In genomic region chr2:58871469-58872142, GRCh38 we compare ENCODE assay signal across 13 cellular contexts.
DNase-seq lines count a peak whose midpoint lies in the region; ATAC-seq and TF ChIP-seq lines count a peak whose summit lies in the region.
"Had no signal": no experiment of that assay in that cellular context is flagged by ENCODE, and none has a peak within 500 bp of the region (broad histone marks: within the 10 kb centered on the region; RNA-seq: fewer than 3 reads in every experiment).

No MANE protein-coding gene starts in this region.

- H3K4me1 ChIP-seq in hepatocyte (ENCODE audit: insufficient read depth), result peaks cover 3% of the 10 kb centered on the region

- no peaks in the 10 kb centered on the region for H4K20me1 ChIP-seq in hepatocyte (ENCODE audit: insufficient read depth, poor library complexity, severe bottlenecking)

- DNase-seq in GM06990 (ENCODE audit: extremely low read depth, insufficient read length) (peak; percentile 17), NAMALWA (ENCODE audit: low spot score) (peak; percentile 56), iPS-NIHi11 (ENCODE audit: low spot score) (peak; percentile 9), hepatocyte (ENCODE audit: low spot score) (no peak), NOMO-1 treated with DMSO at 0.1 percent for 48 hours (lab: John Stamatoyannopoulos, UW; ENCODE audit: unreplicated experiment) (no peak)
- no peak for DNase-seq in central memory CD4-positive, alpha-beta T cell
- DNase-seq: activated CD8-positive, alpha-beta memory T cell treated with anti-CD3 and anti-CD28 coated beads for 24 hours; NCI-H2029; stimulated activated CD4-positive, alpha-beta T cell treated with anti-CD3 and anti-CD28 coated beads, Interleukin-2, amount 100 ng/mL, for 48 hours; substantia nigra had no signal

- H3K4me3 ChIP-seq in GM06990 (replicated peaks; ENCODE audit: low read depth, low read length) (no peak overlapping the region), hepatocyte (no peak overlapping the region)

- H3K4me2 ChIP-seq in hepatocyte, result no peak overlapping the region

- H3K36me3 ChIP-seq in GM06990 (ENCODE audit: control insufficient read depth, insufficient read depth, low read length), result no peaks in the 10 kb centered on the region
- no peaks in the 10 kb centered on the region for H3K36me3 ChIP-seq in hepatocyte (replicated peaks; ENCODE audit: insufficient read depth, low read depth)

- TF ChIP-seq CTCF in GM06990 (IDR thresholded peaks at IDR 0.05; ENCODE audit: insufficient read depth, low read length, poor library complexity, severe bottlenecking) (peak; percentile 47), hepatocyte (IDR thresholded peaks at IDR 0.05; ENCODE audit: poor library complexity) (no peak)

- no peaks in the 10 kb centered on the region for H3K9me2 ChIP-seq in hepatocyte (replicated peaks; ENCODE audit: insufficient read depth)

- H2AFZ ChIP-seq in hepatocyte, result no peak overlapping the region

- ATAC-seq in GM21360 (IDR thresholded peaks at IDR 0.05; ENCODE audit: unreplicated experiment) (peak; percentile 48), HG03571 (IDR thresholded peaks at IDR 0.05; ENCODE audit: unreplicated experiment) (no peak)

- H3K27me3 ChIP-seq in GM06990 (replicated peaks; ENCODE audit: control insufficient read depth, insufficient read depth, low read length), result no peaks in the 10 kb centered on the region
- no peaks in the 10 kb centered on the region for H3K27me3 ChIP-seq in hepatocyte

- no peaks in the 10 kb centered on the region for H3K9me3 ChIP-seq in hepatocyte (ENCODE audit: low read depth)

- 96% methylated on average over 4 of the region's 4 CpGs for WGBS in hepatocyte (ENCODE audit: low lambda C conversion rate, missing lambda C conversion rate)

- no peak overlapping the region for H3K27ac ChIP-seq in hepatocyte
- H3K27ac ChIP-seq: epithelial cell of prostate had no signal

- H3K79me2 ChIP-seq in hepatocyte, result no peaks in the 10 kb centered on the region

Comparison
In these comparisons a context has a peak if more than half of its experiments do, and no peak if none do; other contexts are left out.
1. DNase-seq: peak in GM06990 (single experiment), NAMALWA (single experiment) and iPS-NIHi11 (single experiment); none in hepatocyte (single experiment), central memory CD4-positive, alpha-beta T cell (single experiment) and NOMO-1 treated with DMSO at 0.1 percent for 48 hours (single experiment).